1 cellular context compared by ENCODE assay signal in the genomic region with DNA sequence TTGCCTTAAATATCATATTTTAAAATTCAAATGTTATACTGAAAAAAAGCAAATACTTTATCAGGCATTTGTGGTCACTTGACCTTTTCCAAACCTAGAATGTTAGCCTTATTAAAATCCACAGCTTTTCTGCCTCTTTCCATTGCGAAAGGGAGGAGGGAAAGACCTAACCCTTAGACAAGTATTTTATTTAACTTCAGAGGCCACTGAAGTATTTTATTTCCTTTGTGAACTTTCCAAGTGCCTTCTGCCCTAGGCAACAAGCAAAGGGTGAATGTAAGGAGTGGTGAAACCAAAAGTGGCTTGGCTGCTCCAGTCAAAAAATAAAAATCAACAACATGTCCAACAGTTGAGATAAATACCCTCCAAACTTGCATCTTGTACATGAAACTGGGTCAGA.
TF ChIP-seq lines count a peak whose summit lies in the region.

No MANE protein-coding gene starts in this region.

TF ChIP-seq in GM23338, 12 proteins besides CTCF, POLR2A, EP300 and RAD21 (continued from another document):
- TF ChIP-seq POLR2AphosphoS5 (IDR thresholded peaks at IDR 0.05; ENCODE audit: low read depth) = no peak
- no peak for TF ChIP-seq ZNF114 (CRISPR knock-in tag; IDR thresholded peaks at IDR 0.05)
- TF ChIP-seq EZH2 (IDR thresholded peaks at IDR 0.05; ENCODE audit: low read depth, unreplicated experiment) = no peak
- TF ChIP-seq, protein P1, sequence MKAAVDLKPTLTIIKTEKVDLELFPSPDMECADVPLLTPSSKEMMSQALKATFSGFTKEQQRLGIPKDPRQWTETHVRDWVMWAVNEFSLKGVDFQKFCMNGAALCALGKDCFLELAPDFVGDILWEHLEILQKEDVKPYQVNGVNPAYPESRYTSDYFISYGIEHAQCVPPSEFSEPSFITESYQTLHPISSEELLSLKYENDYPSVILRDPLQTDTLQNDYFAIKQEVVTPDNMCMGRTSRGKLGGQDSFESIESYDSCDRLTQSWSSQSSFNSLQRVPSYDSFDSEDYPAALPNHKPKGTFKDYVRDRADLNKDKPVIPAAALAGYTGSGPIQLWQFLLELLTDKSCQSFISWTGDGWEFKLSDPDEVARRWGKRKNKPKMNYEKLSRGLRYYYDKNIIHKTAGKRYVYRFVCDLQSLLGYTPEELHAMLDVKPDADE (IDR thresholded peaks at IDR 0.05) = no peak
- TF ChIP-seq, protein P2, sequence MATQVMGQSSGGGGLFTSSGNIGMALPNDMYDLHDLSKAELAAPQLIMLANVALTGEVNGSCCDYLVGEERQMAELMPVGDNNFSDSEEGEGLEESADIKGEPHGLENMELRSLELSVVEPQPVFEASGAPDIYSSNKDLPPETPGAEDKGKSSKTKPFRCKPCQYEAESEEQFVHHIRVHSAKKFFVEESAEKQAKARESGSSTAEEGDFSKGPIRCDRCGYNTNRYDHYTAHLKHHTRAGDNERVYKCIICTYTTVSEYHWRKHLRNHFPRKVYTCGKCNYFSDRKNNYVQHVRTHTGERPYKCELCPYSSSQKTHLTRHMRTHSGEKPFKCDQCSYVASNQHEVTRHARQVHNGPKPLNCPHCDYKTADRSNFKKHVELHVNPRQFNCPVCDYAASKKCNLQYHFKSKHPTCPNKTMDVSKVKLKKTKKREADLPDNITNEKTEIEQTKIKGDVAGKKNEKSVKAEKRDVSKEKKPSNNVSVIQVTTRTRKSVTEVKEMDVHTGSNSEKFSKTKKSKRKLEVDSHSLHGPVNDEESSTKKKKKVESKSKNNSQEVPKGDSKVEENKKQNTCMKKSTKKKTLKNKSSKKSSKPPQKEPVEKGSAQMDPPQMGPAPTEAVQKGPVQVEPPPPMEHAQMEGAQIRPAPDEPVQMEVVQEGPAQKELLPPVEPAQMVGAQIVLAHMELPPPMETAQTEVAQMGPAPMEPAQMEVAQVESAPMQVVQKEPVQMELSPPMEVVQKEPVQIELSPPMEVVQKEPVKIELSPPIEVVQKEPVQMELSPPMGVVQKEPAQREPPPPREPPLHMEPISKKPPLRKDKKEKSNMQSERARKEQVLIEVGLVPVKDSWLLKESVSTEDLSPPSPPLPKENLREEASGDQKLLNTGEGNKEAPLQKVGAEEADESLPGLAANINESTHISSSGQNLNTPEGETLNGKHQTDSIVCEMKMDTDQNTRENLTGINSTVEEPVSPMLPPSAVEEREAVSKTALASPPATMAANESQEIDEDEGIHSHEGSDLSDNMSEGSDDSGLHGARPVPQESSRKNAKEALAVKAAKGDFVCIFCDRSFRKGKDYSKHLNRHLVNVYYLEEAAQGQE (IDR thresholded peaks at IDR 0.05; ENCODE audit: unreplicated experiment) = no peak
- no peak for TF ChIP-seq CREB1 (CRISPR knock-in tag; IDR thresholded peaks at IDR 0.05; ENCODE audit: low read depth)
- TF ChIP-seq, protein P3, sequence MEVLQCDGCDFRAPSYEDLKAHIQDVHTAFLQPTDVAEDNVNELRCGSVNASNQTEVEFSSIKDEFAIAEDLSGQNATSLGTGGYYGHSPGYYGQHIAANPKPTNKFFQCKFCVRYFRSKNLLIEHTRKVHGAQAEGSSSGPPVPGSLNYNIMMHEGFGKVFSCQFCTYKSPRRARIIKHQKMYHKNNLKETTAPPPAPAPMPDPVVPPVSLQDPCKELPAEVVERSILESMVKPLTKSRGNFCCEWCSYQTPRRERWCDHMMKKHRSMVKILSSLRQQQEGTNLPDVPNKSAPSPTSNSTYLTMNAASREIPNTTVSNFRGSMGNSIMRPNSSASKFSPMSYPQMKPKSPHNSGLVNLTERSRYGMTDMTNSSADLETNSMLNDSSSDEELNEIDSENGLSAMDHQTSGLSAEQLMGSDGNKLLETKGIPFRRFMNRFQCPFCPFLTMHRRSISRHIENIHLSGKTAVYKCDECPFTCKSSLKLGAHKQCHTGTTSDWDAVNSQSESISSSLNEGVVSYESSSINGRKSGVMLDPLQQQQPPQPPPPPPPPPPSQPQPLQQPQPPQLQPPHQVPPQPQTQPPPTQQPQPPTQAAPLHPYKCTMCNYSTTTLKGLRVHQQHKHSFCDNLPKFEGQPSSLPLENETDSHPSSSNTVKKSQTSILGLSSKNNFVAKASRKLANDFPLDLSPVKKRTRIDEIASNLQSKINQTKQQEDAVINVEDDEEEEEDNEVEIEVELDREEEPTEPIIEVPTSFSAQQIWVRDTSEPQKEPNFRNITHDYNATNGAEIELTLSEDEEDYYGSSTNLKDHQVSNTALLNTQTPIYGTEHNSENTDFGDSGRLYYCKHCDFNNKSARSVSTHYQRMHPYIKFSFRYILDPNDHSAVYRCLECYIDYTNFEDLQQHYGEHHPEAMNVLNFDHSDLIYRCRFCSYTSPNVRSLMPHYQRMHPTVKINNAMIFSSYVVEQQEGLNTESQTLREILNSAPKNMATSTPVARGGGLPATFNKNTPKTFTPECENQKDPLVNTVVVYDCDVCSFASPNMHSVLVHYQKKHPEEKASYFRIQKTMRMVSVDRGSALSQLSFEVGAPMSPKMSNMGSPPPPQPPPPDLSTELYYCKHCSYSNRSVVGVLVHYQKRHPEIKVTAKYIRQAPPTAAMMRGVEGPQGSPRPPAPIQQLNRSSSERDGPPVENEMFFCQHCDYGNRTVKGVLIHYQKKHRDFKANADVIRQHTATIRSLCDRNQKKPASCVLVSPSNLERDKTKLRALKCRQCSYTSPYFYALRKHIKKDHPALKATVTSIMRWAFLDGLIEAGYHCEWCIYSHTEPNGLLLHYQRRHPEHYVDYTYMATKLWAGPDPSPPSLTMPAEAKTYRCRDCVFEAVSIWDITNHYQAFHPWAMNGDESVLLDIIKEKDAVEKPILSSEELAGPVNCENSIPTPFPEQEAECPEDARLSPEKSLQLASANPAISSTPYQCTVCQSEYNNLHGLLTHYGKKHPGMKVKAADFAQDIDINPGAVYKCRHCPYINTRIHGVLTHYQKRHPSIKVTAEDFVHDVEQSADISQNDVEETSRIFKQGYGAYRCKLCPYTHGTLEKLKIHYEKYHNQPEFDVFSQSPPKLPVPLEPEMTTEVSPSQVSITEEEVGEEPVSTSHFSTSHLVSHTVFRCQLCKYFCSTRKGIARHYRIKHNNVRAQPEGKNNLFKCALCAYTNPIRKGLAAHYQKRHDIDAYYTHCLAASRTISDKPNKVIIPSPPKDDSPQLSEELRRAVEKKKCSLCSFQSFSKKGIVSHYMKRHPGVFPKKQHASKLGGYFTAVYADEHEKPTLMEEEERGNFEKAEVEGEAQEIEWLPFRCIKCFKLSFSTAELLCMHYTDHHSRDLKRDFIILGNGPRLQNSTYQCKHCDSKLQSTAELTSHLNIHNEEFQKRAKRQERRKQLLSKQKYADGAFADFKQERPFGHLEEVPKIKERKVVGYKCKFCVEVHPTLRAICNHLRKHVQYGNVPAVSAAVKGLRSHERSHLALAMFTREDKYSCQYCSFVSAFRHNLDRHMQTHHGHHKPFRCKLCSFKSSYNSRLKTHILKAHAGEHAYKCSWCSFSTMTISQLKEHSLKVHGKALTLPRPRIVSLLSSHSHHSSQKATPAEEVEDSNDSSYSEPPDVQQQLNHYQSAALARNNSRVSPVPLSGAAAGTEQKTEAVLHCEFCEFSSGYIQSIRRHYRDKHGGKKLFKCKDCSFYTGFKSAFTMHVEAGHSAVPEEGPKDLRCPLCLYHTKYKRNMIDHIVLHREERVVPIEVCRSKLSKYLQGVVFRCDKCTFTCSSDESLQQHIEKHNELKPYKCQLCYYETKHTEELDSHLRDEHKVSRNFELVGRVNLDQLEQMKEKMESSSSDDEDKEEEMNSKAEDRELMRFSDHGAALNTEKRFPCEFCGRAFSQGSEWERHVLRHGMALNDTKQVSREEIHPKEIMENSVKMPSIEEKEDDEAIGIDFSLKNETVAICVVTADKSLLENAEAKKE (CRISPR knock-in tag; IDR thresholded peaks at IDR 0.05) = no peak
- TF ChIP-seq STAT1 (IDR thresholded peaks at IDR 0.05; ENCODE audit: unreplicated experiment) = no peak
